ENCODE assay signal across 18 cellular contexts in genomic region chr4:10172278-10173038, GRCh38. TPM values are rescaled to one million over a fixed set of nuclear protein-coding genes. Genes with fewer than 3 reads are reported as not detected.
DNase-seq lines count a peak whose midpoint lies in the region; ATAC-seq and TF ChIP-seq lines count a peak whose summit lies in the region.
"Had no signal": no experiment of that assay in that cellular context is flagged by ENCODE, and none has a peak within 500 bp of the region (broad histone marks: within the 10 kb centered on the region; RNA-seq: fewer than 3 reads in every experiment).

No MANE protein-coding gene starts in this region.

- H3K27me3 ChIP-seq in breast epithelium: no peaks in the 10 kb centered on the region
- no peaks in the 10 kb centered on the region for H3K27me3 ChIP-seq in foreskin keratinocyte
- no peaks in the 10 kb centered on the region for H3K27me3 ChIP-seq in parathyroid adenoma (ENCODE audit: control insufficient read depth, insufficient read depth, low read length)
- H3K27me3 ChIP-seq in uterus: no peaks in the 10 kb centered on the region
- H3K27me3 ChIP-seq: thyroid gland had no signal

- TF ChIP-seq POLR2A in breast epithelium (IDR thresholded peaks at IDR 0.05) (no peak), uterus (IDR thresholded peaks at IDR 0.05) (no peak)

- H3K9me3 ChIP-seq in breast epithelium (no peaks in the 10 kb centered on the region), parathyroid adenoma (ENCODE audit: control insufficient read depth, low read length) (no peaks in the 10 kb centered on the region), uterus (no peaks in the 10 kb centered on the region)
- H3K9me3 ChIP-seq: thyroid gland had no signal

- H3K4me1 Mint-ChIP-seq in MCF 10A (ENCODE audit: insufficient read depth, unreplicated experiment): no peaks in the 10 kb centered on the region
- H3K4me1 Mint-ChIP-seq: naive thymus-derived CD4-positive, alpha-beta T cell had no signal

- H3K27ac ChIP-seq in breast epithelium (peak overlapping the region; percentile 43 to 78), foreskin keratinocyte (peak overlapping the region; percentile 35), parathyroid adenoma (no peak overlapping the region), uterus (peak overlapping the region; percentile 3 to 63)

- intact Hi-C loops in breast epithelium (cut with DNase I; ENCODE audit: low total_unique reads) (no loop called here), MCF 10A (cut with micrococcal nuclease) (no loop called here), uterus (cut with DNase I; ENCODE audit: low total_unique reads) (no loop called here)

- no peak for ATAC-seq in foreskin keratinocyte
- ATAC-seq: activated CD4-positive, CD25-positive, alpha-beta regulatory T cell treated with anti-CD3 and anti-CD28 coated beads, Interleukin-2, amount 50 U/mL, for 24 hours had no signal

- H3K27me3 Mint-ChIP-seq in MCF 10A (ENCODE audit: insufficient read depth, unreplicated experiment): no peaks in the 10 kb centered on the region

- H3K4me3 ChIP-seq in breast epithelium (peak overlapping the region in 1 of 3 donors; percentile 22), parathyroid adenoma (ENCODE audit: low read depth, low read length) (peak overlapping the region; percentile 1), uterus (no peak overlapping the region)
- H3K4me3 ChIP-seq: thyroid gland had no signal

- H3K9me3 Mint-ChIP-seq in MCF 10A (ENCODE audit: unreplicated experiment): no peaks in the 10 kb centered on the region
- H3K9me3 Mint-ChIP-seq: activated naive CD4-positive, alpha-beta T cell treated with anti-CD3 and anti-CD28 coated beads for 36 hours had no signal

- H3K27ac Mint-ChIP-seq in MCF 10A (ENCODE audit: low read depth, unreplicated experiment): no peak overlapping the region
- H3K27ac Mint-ChIP-seq: activated naive CD4-positive, alpha-beta T cell treated with anti-CD3 and anti-CD28 coated beads for 36 hours; naive thymus-derived CD4-positive, alpha-beta T cell had no signal

- no TSS peak for BruUV-seq in MCF 10A (replicated peaks; lab: Mats Ljungman, UMichigan)

- H3K36me3 ChIP-seq in breast epithelium (no peaks in the 10 kb centered on the region), parathyroid adenoma (ENCODE audit: control insufficient read depth, insufficient read depth, low read length) (no peaks in the 10 kb centered on the region), uterus (no peaks in the 10 kb centered on the region)
- H3K36me3 ChIP-seq: thyroid gland had no signal

- peaks cover 0 to 3% of the 10 kb centered on the region in 2 donors for H3K4me1 ChIP-seq in breast epithelium
- H3K4me1 ChIP-seq in foreskin keratinocyte: peaks cover 26% of the 10 kb centered on the region
- H3K4me1 ChIP-seq in parathyroid adenoma: peaks cover 16% of the 10 kb centered on the region
- H3K4me1 ChIP-seq in uterus: no peaks in the 10 kb centered on the region

- no peak overlapping the region for H3K9ac ChIP-seq in parathyroid adenoma

- CTCF ChIA-PET in MCF 10A (lab: Yijun Ruan, JAX): interaction anchor here (0.7 to 4.3 kb wide), 10 partner anchors 8 to 231 kb away, joined by 3 to 35 read pairs (median 6); no protein-coding TSS in a partner anchor

- H3K4me3 Mint-ChIP-seq in MCF 10A (ENCODE audit: unreplicated experiment): no peak overlapping the region
- H3K4me3 Mint-ChIP-seq: activated naive CD4-positive, alpha-beta T cell treated with anti-CD3 and anti-CD28 coated beads for 36 hours; naive thymus-derived CD4-positive, alpha-beta T cell had no signal

- H2AFZ ChIP-seq in parathyroid adenoma: no peak overlapping the region

- POLR2A ChIA-PET in MCF 10A (lab: Yijun Ruan, JAX): interaction anchor here (1.0 kb wide), 1 partner anchor 9 kb away, joined by 3 read pairs; no protein-coding TSS in a partner anchor

- H3K79me2 ChIP-seq in parathyroid adenoma: no peaks in the 10 kb centered on the region

- DNase-seq in breast epithelium (ENCODE audit: low spot score in 2 of 2): no peak
- no peak for DNase-seq in MCF 10A (ENCODE audit: unreplicated experiment)
- no peak for DNase-seq in foreskin keratinocyte
- DNase-seq in uterus: no peak
- DNase-seq in putamen (ENCODE audit: low spot score): no peak
- no peak for DNase-seq in activated CD8-positive, alpha-beta memory T cell treated with anti-CD3 and anti-CD28 coated beads for 24 hours
- no peak for DNase-seq in NCI-H2227 treated with DMSO at 0.1 percent for 48 hours (lab: John Stamatoyannopoulos, UW)
- DNase-seq: 8988T; activated naive CD4-positive, alpha-beta T cell treated with anti-CD3 and anti-CD28 coated beads for 36 hours; naive thymus-derived CD4-positive, alpha-beta T cell; NCI-H510A; retina; SHP77 treated with DMSO at 0.1 percent for 48 hours; stimulated activated CD4-positive, alpha-beta T cell treated with anti-CD3 and anti-CD28 coated beads, Interleukin-4, amount 100 ng/mL, for 1 hour; stimulated activated CD8-positive, alpha-beta memory T cell treated with anti-CD3 and anti-CD28 coated beads, Interleukin-4, amount 100 ng/mL, for 48 hours had no signal

- no peaks in the 10 kb centered on the region for H3K36me3 Mint-ChIP-seq in MCF 10A (ENCODE audit: insufficient read depth, unreplicated experiment)
- H3K36me3 Mint-ChIP-seq: naive thymus-derived CD4-positive, alpha-beta T cell had no signal

- H3K4me2 ChIP-seq in parathyroid adenoma (ENCODE audit: low read length): no peak overlapping the region

- TF ChIP-seq CTCF in breast epithelium (IDR thresholded peaks at IDR 0.05) (no peak), MCF 10A (IDR thresholded peaks at IDR 0.05; ENCODE audit: unreplicated experiment) (no peak), foreskin keratinocyte (conservative IDR thresholded peaks at IDR 0.05) (no peak), parathyroid adenoma (IDR thresholded peaks at IDR 0.05) (no peak), uterus (IDR thresholded peaks at IDR 0.05) (no peak)

RNA-seq across cellular contexts. Expression of gene WDR1, which starts 55.9 kb away (rescaled TPM):
- total RNA-seq in breast epithelium (100 to 1,000 TPM in 2 of 3 donors, 10 to 100 TPM in 1; 93.9 to 142 (median 127) TPM), MCF 10A (2022) (240 and 246 TPM in 2 replicates), foreskin keratinocyte (383 and 394 TPM in 2 replicates), uterus (100 to 1,000 TPM; 161 to 517 (median 173) TPM)
- polyA plus RNA-seq in foreskin keratinocyte: 293 and 310 TPM in 2 replicates
